In the genomic region with DNA sequence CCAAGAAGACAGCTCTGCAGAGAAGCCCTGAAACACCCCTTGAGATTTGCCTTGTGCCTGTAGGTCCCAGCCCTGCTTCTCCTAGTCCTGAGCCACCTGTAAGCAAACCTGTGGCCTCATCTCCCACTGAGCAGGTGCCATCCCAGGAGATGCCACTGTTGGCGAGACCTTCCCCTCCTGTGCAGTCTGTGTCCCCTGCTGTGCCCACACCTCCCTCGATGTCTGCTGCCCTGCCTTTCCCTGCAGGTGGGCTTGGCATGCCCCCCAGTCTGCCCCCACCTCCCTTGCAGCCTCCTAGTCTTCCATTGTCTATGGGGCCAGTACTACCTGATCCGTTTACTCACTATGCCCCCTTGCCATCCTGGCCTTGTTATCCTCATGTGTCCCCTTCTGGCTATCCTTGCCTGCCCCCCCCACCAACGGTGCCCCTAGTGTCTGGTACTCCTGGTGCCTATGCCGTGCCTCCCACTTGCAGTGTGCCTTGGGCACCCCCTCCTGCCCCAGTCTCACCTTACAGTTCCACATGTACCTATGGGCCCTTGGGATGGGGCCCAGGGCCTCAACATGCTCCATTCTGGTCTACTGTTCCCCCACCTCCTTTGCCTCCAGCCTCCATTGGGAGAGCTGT, we compare ENCODE assay signal across 22 cellular contexts.
"Had no signal": no experiment of that assay in that cellular context is flagged by ENCODE, and none has a peak within 500 bp of the region (broad histone marks: within the 10 kb centered on the region; RNA-seq: fewer than 3 reads in every experiment).

No MANE protein-coding gene starts in this region.

- H3K27me3 ChIP-seq: hepatocyte, neutrophil, pancreas, thyroid gland had no signal

- H3K4me3 ChIP-seq: hepatocyte, lower lobe of right lung, pancreas, smooth muscle cell, thyroid gland had no signal

- DNase-seq: activated CD4-positive, alpha-beta T cell treated with anti-CD3 and anti-CD28 coated beads, Interleukin-2, amount 10 ng/mL, durations not matched to agents 24 days and 14 days; activated CD4-positive, CD25-positive, alpha-beta regulatory T cell; activated CD8-positive, alpha-beta memory T cell treated with anti-CD3 and anti-CD28 coated beads for 24 hours; activated CD8-positive, alpha-beta memory T cell treated with anti-CD3 and anti-CD28 coated beads, Interleukin-2, amount 50 U/mL, for 48 hours; activated naive CD4-positive, alpha-beta T cell treated with anti-CD3 and anti-CD28 coated beads, Interleukin-2, amount 10 ng/mL, durations not matched to agents 7 days and 5 days; endodermal cell; foreskin fibroblast; left colon; lower lobe of right lung; stimulated activated CD4-positive, alpha-beta T cell treated with anti-CD3 and anti-CD28 coated beads, Interleukin-4, amount 100 ng/mL, for 1 hour; T-helper 1 cell; T-helper 9 cell; thyroid gland had no signal

- ATAC-seq: left colon, lower lobe of right lung, sciatic nerve had no signal

- H2AFZ ChIP-seq: hepatocyte had no signal

- H3K4me1 ChIP-seq: pancreas had no signal

- H3K27ac Mint-ChIP-seq: activated CD4-positive, alpha-beta T cell treated with anti-CD3 and anti-CD28 coated beads, Interleukin-2, amount 10 ng/mL, durations not matched to agents 24 days and 14 days; activated naive CD4-positive, alpha-beta T cell treated with anti-CD3 and anti-CD28 coated beads, Interleukin-2, amount 10 ng/mL, durations not matched to agents 7 days and 5 days; activated T-helper 2 cell treated with anti-CD3 and anti-CD28 coated beads, Interferon-gamma antibody, Interleukin-2, Interleukin-4, amounts not matched to agents 10 μg/mL and 5 μg/mL and 100 μg/mL, durations not matched to agents 14 hours and 24 hours and 36 hours; natural killer cell treated with Interleukin-12 subunit alpha and Interleukin-12 subunit beta and Interleukin-15 and Interleukin-18, amount 100 ng/mL, for 72 hours had no signal

- H3K4me2 ChIP-seq: hepatocyte, smooth muscle cell had no signal

- FAIRE-seq: islet of Langerhans, pancreas had no signal

- H3K27me3 Mint-ChIP-seq: activated CD4-positive, alpha-beta T cell treated with anti-CD3 and anti-CD28 coated beads, Interleukin-2, amount 10 ng/mL, durations not matched to agents 24 days and 14 days; activated naive CD4-positive, alpha-beta T cell treated with anti-CD3 and anti-CD28 coated beads, Interleukin-2, amount 10 ng/mL, durations not matched to agents 7 days and 5 days; natural killer cell treated with Interleukin-12 subunit alpha and Interleukin-12 subunit beta and Interleukin-15 and Interleukin-18, amount 100 ng/mL, for 72 hours had no signal

- H3K4me3 Mint-ChIP-seq: activated CD4-positive, alpha-beta T cell treated with anti-CD3 and anti-CD28 coated beads, Interleukin-2, amount 10 ng/mL, durations not matched to agents 24 days and 14 days; activated naive CD4-positive, alpha-beta T cell treated with anti-CD3 and anti-CD28 coated beads, Interleukin-2, amount 10 ng/mL, durations not matched to agents 7 days and 5 days; endodermal cell; natural killer cell treated with Interleukin-12 subunit alpha and Interleukin-12 subunit beta and Interleukin-15 and Interleukin-18, amount 100 ng/mL, for 72 hours had no signal

- H3K9me3 Mint-ChIP-seq: activated CD4-positive, alpha-beta T cell treated with anti-CD3 and anti-CD28 coated beads, Interleukin-2, amount 10 ng/mL, durations not matched to agents 24 days and 14 days; activated naive CD4-positive, alpha-beta T cell treated with anti-CD3 and anti-CD28 coated beads, Interleukin-2, amount 10 ng/mL, durations not matched to agents 7 days and 5 days; activated T-helper 2 cell treated with anti-CD3 and anti-CD28 coated beads, Interferon-gamma antibody, Interleukin-2, Interleukin-4, amounts not matched to agents 10 μg/mL and 5 μg/mL and 100 μg/mL, durations not matched to agents 14 hours and 24 hours and 36 hours; endodermal cell; natural killer cell treated with Interleukin-12 subunit alpha and Interleukin-12 subunit beta and Interleukin-15 and Interleukin-18, amount 100 ng/mL, for 72 hours had no signal

- H3K9me3 ChIP-seq: lower lobe of right lung, neutrophil, pancreas, thyroid gland had no signal

- H3K27ac ChIP-seq: epithelial cell of prostate, hepatocyte, lower lobe of right lung, neutrophil, pancreas, thyroid gland had no signal
